In genomic region chr11:66230171-66230570, GRCh38 we compare ENCODE assay signal across 22 cellular contexts. TPM values are rescaled to one million over a fixed set of nuclear protein-coding genes. Genes with fewer than 3 reads are reported as not detected.
DNase-seq lines count a peak whose midpoint lies in the region; ATAC-seq and TF ChIP-seq lines count a peak whose summit lies in the region.
"Had no signal": no experiment of that assay in that cellular context is flagged by ENCODE, and none has a peak within 500 bp of the region (broad histone marks: within the 10 kb centered on the region; RNA-seq: fewer than 3 reads in every experiment).

No MANE protein-coding gene starts in this region.

- no peaks in the 10 kb centered on the region for H3K27me3 Mint-ChIP-seq in neural crest cell (ENCODE audit: low read depth)
- H3K27me3 Mint-ChIP-seq in stimulated activated naive CD8-positive, alpha-beta T cell treated with anti-CD3 and anti-CD28 coated beads, Interleukin-15, amount 100 ng/mL, for 72 hours, result no peaks in the 10 kb centered on the region
- H3K27me3 Mint-ChIP-seq: CD4-positive, alpha-beta T cell had no signal

- DNase-seq in H7 (peak; percentile 32), cerebellar cortex (ENCODE audit: low spot score) (peak; percentile 83), neural crest cell (ENCODE audit: low read depth, low spot score) (no peak), stomach (no peak), HCEC 1CT (no peak)
- DNase-seq in stimulated activated naive CD8-positive, alpha-beta T cell treated with anti-CD3 and anti-CD28 coated beads, Interleukin-15, amount 100 ng/mL, for 72 hours, result no peak
- DNase-seq: CD4-positive, alpha-beta T cell; COR-L47; DND-41; HFFc6; Kasumi-1; MG63; NCI-H1417 treated with DMSO at 0.1 percent for 48 hours; NCI-H187; NCI-H2107; NCI-H2227 treated with DMSO at 0.1 percent for 48 hours; NCI-H510A treated with DMSO at 0.1 percent for 48 hours; NCI-H774; NK-92 treated with Interleukin-12 subunit alpha and Interleukin-12 subunit beta, amount 100 ng/mL, for 24 hours; SJCRH30 had no signal

- POLR2A ChIA-PET in HEK293 (lab: Yijun Ruan, JAX), result no interaction called here

- H3K27ac Mint-ChIP-seq in neural crest cell (ENCODE audit: unreplicated experiment), result peak overlapping the region; percentile 62
- no peak overlapping the region for H3K27ac Mint-ChIP-seq in stimulated activated naive CD8-positive, alpha-beta T cell treated with anti-CD3 and anti-CD28 coated beads, Interleukin-15, amount 100 ng/mL, for 72 hours
- H3K27ac Mint-ChIP-seq: CD4-positive, alpha-beta T cell; HFFc6 had no signal

- H3K9me3 ChIP-seq in HEK293 (ENCODE audit: control insufficient read depth, insufficient read depth, low read depth, low read length) (no peaks in the 10 kb centered on the region), stomach (no peaks in the 10 kb centered on the region)
- H3K9me3 ChIP-seq: BLaER1, MG63, SJCRH30 had no signal

- CTCF ChIA-PET in HEK293 (lab: Yijun Ruan, JAX), result no interaction called here

- no peak for TF ChIP-seq EP300 in stomach (IDR thresholded peaks at IDR 0.05)

- intact Hi-C loops in stomach (cut with DNase I; ENCODE audit: low total_unique reads), result no loop called here

- no peak for TF ChIP-seq POLR2A in stomach (IDR thresholded peaks at IDR 0.05)

- H3K4me1 ChIP-seq in HEK293 (ENCODE audit: control insufficient read depth, insufficient read depth, low read length) (no peaks in the 10 kb centered on the region), stomach (no peaks in the 10 kb centered on the region)
- H3K4me1 ChIP-seq: SJCRH30 had no signal

- peaks cover 9% of the 10 kb centered on the region for H3K4me1 Mint-ChIP-seq in neural crest cell
- H3K4me1 Mint-ChIP-seq in stimulated activated naive CD8-positive, alpha-beta T cell treated with anti-CD3 and anti-CD28 coated beads, Interleukin-15, amount 100 ng/mL, for 72 hours, result peaks cover 6% of the 10 kb centered on the region

- TF ChIP-seq CTCF in HEK293 (tag by site-specific recombination; IDR thresholded peaks at IDR 0.05) (no peak), neural crest cell (conservative IDR thresholded peaks at IDR 0.05) (no peak), stomach (IDR thresholded peaks at IDR 0.05) (no peak)

- H3K4me3 Mint-ChIP-seq in neural crest cell, result no peak overlapping the region
- no peak overlapping the region for H3K4me3 Mint-ChIP-seq in stimulated activated naive CD8-positive, alpha-beta T cell treated with anti-CD3 and anti-CD28 coated beads, Interleukin-15, amount 100 ng/mL, for 72 hours
- H3K4me3 Mint-ChIP-seq: CD4-positive, alpha-beta T cell; HFFc6 had no signal

- no peaks in the 10 kb centered on the region for H3K36me3 Mint-ChIP-seq in neural crest cell (ENCODE audit: low read depth)

- ATAC-seq in stimulated activated naive CD8-positive, alpha-beta T cell treated with anti-CD3 and anti-CD28 coated beads, Interleukin-15, amount 100 ng/mL, for 72 hours, result no peak

- H3K36me3 ChIP-seq in H7 (replicated peaks; ENCODE audit: control insufficient read depth, insufficient read depth, low read length), result peaks cover 9% of the 10 kb centered on the region
- peaks cover 0 to 56% of the 10 kb centered on the region in 2 experiments; a peak in 2 of 3 replicates for H3K36me3 ChIP-seq in HEK293 (ENCODE audit: control insufficient read depth in 2 of 2, insufficient read depth in 1 of 2, low read length in 2 of 2)
- H3K36me3 ChIP-seq in stomach, result peaks cover 45 to 81% (median 73%) of the 10 kb centered on the region in 4 donors

- 81 to 88% (median 84%) methylated on average over 6 of the region's 6 CpGs for WGBS in stomach, 5 donors

- H3K27me3 ChIP-seq in H7 (ENCODE audit: control insufficient read depth, insufficient read depth, low read length), result no peaks in the 10 kb centered on the region
- no peaks in the 10 kb centered on the region for H3K27me3 ChIP-seq in stomach
- H3K27me3 ChIP-seq: BLaER1, MG63, SJCRH30 had no signal

- H3K4me3 ChIP-seq in H7 (ENCODE audit: insufficient read depth, low read depth, low read length), result no peak overlapping the region
- H3K4me3 ChIP-seq in HEK293 (ENCODE audit: low read depth, low read length), result no peak overlapping the region
- no peak overlapping the region for H3K4me3 ChIP-seq in stomach
- H3K4me3 ChIP-seq: BLaER1, MG63, SJCRH30 had no signal

- H3K27ac ChIP-seq in HEK293 (ENCODE audit: extremely low read depth, low read depth, low read length) (no peak overlapping the region), stomach (no peak overlapping the region)
- H3K27ac ChIP-seq: BLaER1, SJCRH30 had no signal

- H3K9me3 Mint-ChIP-seq in neural crest cell, result no peaks in the 10 kb centered on the region
- H3K9me3 Mint-ChIP-seq in stimulated activated naive CD8-positive, alpha-beta T cell treated with anti-CD3 and anti-CD28 coated beads, Interleukin-15, amount 100 ng/mL, for 72 hours, result no peaks in the 10 kb centered on the region
- H3K9me3 Mint-ChIP-seq: CD4-positive, alpha-beta T cell; HFFc6 had no signal

TF ChIP-seq in HEK293, 187 proteins besides CTCF, POLR2A, EP300 and RAD21:
- TF ChIP-seq ZNF48 (tag by site-specific recombination; IDR thresholded peaks at IDR 0.05) (no peak), ZIC2 (tag by site-specific recombination; IDR thresholded peaks at IDR 0.05) (0 out of 2 replicates have a peak, but pooled peaks have one; percentile 31), ZBTB48 (tag by site-specific recombination; IDR thresholded peaks at IDR 0.05) (no peak), ZNF670 (tag by site-specific recombination; IDR thresholded peaks at IDR 0.05; ENCODE audit: low read depth) (no peak), ZNF354C (tag by site-specific recombination; IDR thresholded peaks at IDR 0.05; ENCODE audit: borderline replicate concordance, low read depth) (no peak), ZNF658 (tag by site-specific recombination; IDR thresholded peaks at IDR 0.05) (no peak), ZFP69B (tag by site-specific recombination; IDR thresholded peaks at IDR 0.05) (no peak)

RNA-seq across cellular contexts. Expression of gene KLC2, which starts 27.3 kb away (rescaled TPM):
- total RNA-seq in H7 (2014; rRNA removed; shearing (Covaris generic)), result 21.5 and 28.1 TPM in 2 replicates
- total RNA-seq in neural crest cell (64.5 and 70.8 TPM in 2 replicates), stomach (10 to 100 TPM in 3 of 5 donors, 1 to 10 TPM in 2; 2.9 to 94.2 (median 12.6) TPM)
- 10 to 100 TPM in 2 of 3 donors, 1 to 10 TPM in 1; 7.5 to 19.5 (median 10.7) TPM for polyA plus RNA-seq in stomach

RNA-seq across cellular contexts. Expression of gene RAB1B, which starts 38.3 kb away (rescaled TPM):
- 140 and 165 TPM in 2 replicates for total RNA-seq in H7 (2014; rRNA removed; shearing (Covaris generic))
- 114 and 116 TPM in 2 replicates for total RNA-seq in neural crest cell
- 10 to 100 TPM; 19.3 to 93.6 (median 36.7) TPM for total RNA-seq in stomach
- 100 to 1,000 TPM in 2 of 3 donors, 10 to 100 TPM in 1; 98.0 to 170 (median 168) TPM for polyA plus RNA-seq in stomach

RNA-seq across cellular contexts. Expression of gene CNIH2, which starts 47.8 kb away (rescaled TPM):
- 3.5 and 12.0 TPM in 2 replicates for total RNA-seq in H7 (2014; rRNA removed; shearing (Covaris generic))
- total RNA-seq in neural crest cell, result 44.6 and 46.0 TPM in 2 replicates
- not detected for total RNA-seq in stomach
- 1 to 10 TPM in 1 of 3 donors, under 1 TPM in 2; 0.50 to 1.5 (median 0.80) TPM for polyA plus RNA-seq in stomach

RNA-seq across cellular contexts. Expression of gene YIF1A, which starts 58.8 kb away (rescaled TPM):
- 117 and 125 TPM in 2 replicates for total RNA-seq in H7 (2014; rRNA removed; shearing (Covaris generic))
- total RNA-seq in neural crest cell (59.4 and 60.9 TPM in 2 replicates), stomach (100 to 1,000 TPM in 1 of 5 donors, 10 to 100 TPM in 4; 11.6 to 122 (median 41.9) TPM)
- polyA plus RNA-seq in stomach, result 10 to 100 TPM; 67.1 to 88.1 (median 87.7) TPM

Comparison
In these comparisons a context has a peak if more than half of its experiments do, and no peak if none do; other contexts are left out.
1. DNase-seq: peak in H7 (single experiment) and cerebellar cortex (single experiment); none in neural crest cell (single experiment), stimulated activated naive CD8-positive, alpha-beta T cell treated with anti-CD3 and anti-CD28 coated beads, Interleukin-15, amount 100 ng/mL, for 72 hours (0 of 2), stomach (single experiment) and HCEC 1CT (single experiment).